ENCODE assay signal across 28 cellular contexts in genomic region chr5:40572359-40572758, GRCh38.
DNase-seq lines count a peak whose midpoint lies in the region; ATAC-seq and TF ChIP-seq lines count a peak whose summit lies in the region.
"Had no signal": no experiment of that assay in that cellular context is flagged by ENCODE, and none has a peak within 500 bp of the region (broad histone marks: within the 10 kb centered on the region; RNA-seq: fewer than 3 reads in every experiment).

No MANE protein-coding gene starts in this region.

- DNase-seq in brain microvascular endothelial cell, result no peak
- DNase-seq in heart left ventricle, result peak in 1 of 5 donors; percentile 16
- DNase-seq in NCI-H82 treated with DMSO at 0.1 percent for 48 hours (lab: John Stamatoyannopoulos, UW; ENCODE audit: unreplicated experiment), result no peak
- no peak for DNase-seq in dermis blood vessel endothelial cell
- no peak for DNase-seq in ecto neural progenitor cell (ENCODE audit: low spot score)
- DNase-seq: activated CD4-positive, alpha-beta T cell treated with anti-CD3 and anti-CD28 coated beads for 48 hours; activated CD8-positive, alpha-beta memory T cell treated with anti-CD3 and anti-CD28 coated beads for 24 hours; effector CD8-positive, alpha-beta T cell; NCI-H1436 treated with DMSO at 0.1 percent for 48 hours; NCI-H2081 treated with DMSO at 0.1 percent for 48 hours; NCI-H2227 treated with DMSO at 0.1 percent for 48 hours; NCI-H526 treated with DMSO at 0.1 percent for 48 hours; nephron progenitor cell; ovary; retina; stimulated activated CD4-positive, alpha-beta T cell treated with anti-CD3 and anti-CD28 coated beads, Interleukin-12 subunit alpha, Interleukin-12 subunit beta, amount 100 ng/mL, for 4 hours; stimulated activated CD4-positive, alpha-beta T cell treated with anti-CD3 and anti-CD28 coated beads, Interleukin-2, amount 100 ng/mL, for 48 hours; T1000; thyroid gland; WERI-Rb-1 had no signal

- H3K9me3 ChIP-seq in heart left ventricle, result no peaks in the 10 kb centered on the region
- H3K9me3 ChIP-seq: BLaER1 treated with 17β-estradiol and CSF1 and Interleukin-3, amounts not matched to agents 10 nM and 100 nM; breast epithelium; mucosa of descending colon; ovary; thyroid gland had no signal

- H3K27ac Mint-ChIP-seq in nephron, result peak overlapping the region; percentile 32 to 82 (median 81)
- H3K27ac Mint-ChIP-seq: activated naive CD4-positive, alpha-beta T cell treated with anti-CD3 and anti-CD28 coated beads, Interleukin-2, amount 50 U/mL, for 72 hours; nephron progenitor cell had no signal

- no peaks in the 10 kb centered on the region for H3K36me3 Mint-ChIP-seq in nephron (ENCODE audit: low read depth)

- TF ChIP-seq CTCF in brain microvascular endothelial cell (IDR thresholded peaks at IDR 0.05; ENCODE audit: low read depth, low read length, missing control alignments), result no peak
- TF ChIP-seq CTCF in heart left ventricle (IDR thresholded peaks at IDR 0.05), result no peak
- TF ChIP-seq CTCF in nephron (IDR thresholded peaks at IDR 0.05; ENCODE audit: unreplicated experiment in 3 of 3), result no peak

- intact Hi-C loops in heart left ventricle (cut with DNase I), result loop anchor here in 4 of 10 donors (5.0 to 10.0 kb wide), 3 partner anchors 102 to 112 kb away; partner anchors contain the start of gene PTGER4 (in 2 of the 4)

- H3K4me3 ChIP-seq in brain microvascular endothelial cell (ENCODE audit: low read depth, low read length) (no peak overlapping the region), heart left ventricle (no peak overlapping the region)
- H3K4me3 ChIP-seq: BLaER1 treated with 17β-estradiol and CSF1 and Interleukin-3, amounts not matched to agents 10 nM and 100 nM; breast epithelium; mucosa of descending colon; ovary; thyroid gland had no signal

- ATAC-seq in heart left ventricle, result peak in 2 of 4 donors; percentile 48 to 63
- no peak for ATAC-seq in HG03280 (IDR thresholded peaks at IDR 0.05; ENCODE audit: unreplicated experiment)
- ATAC-seq: activated naive CD4-positive, alpha-beta T cell treated with anti-CD3 and anti-CD28 coated beads, Interleukin-2, amount 50 U/mL, for 72 hours; HCT116; mucosa of descending colon; Panc1 had no signal

- TF ChIP-seq POLR2A in heart left ventricle (IDR thresholded peaks at IDR 0.05), result no peak

- H3K4me1 ChIP-seq in heart left ventricle, result peaks cover 0 to 21% (median 0%) of the 10 kb centered on the region in 12 donors
- H3K4me1 ChIP-seq: breast epithelium, thyroid gland had no signal

- H3K4me1 Mint-ChIP-seq in nephron, result peaks cover 20% of the 10 kb centered on the region

- in situ Hi-C loops in brain microvascular endothelial cell (cut with HindIII; ENCODE audit: low pct_ligation_motif_present, low sequenced_read_pairs), result no loop called here

- no peaks in the 10 kb centered on the region for H3K36me3 ChIP-seq in brain microvascular endothelial cell (replicated peaks)
- H3K36me3 ChIP-seq in heart left ventricle, result no peaks in the 10 kb centered on the region
- H3K36me3 ChIP-seq: BLaER1 treated with 17β-estradiol and CSF1 and Interleukin-3, amounts not matched to agents 10 nM and 100 nM; breast epithelium; ovary; thyroid gland; WERI-Rb-1 had no signal

- H3K4me3 Mint-ChIP-seq in nephron, result no peak overlapping the region
- H3K4me3 Mint-ChIP-seq: nephron progenitor cell had no signal

- H3K9me3 Mint-ChIP-seq in nephron, result no peaks in the 10 kb centered on the region
- H3K9me3 Mint-ChIP-seq: nephron progenitor cell had no signal

- 68 to 77% (median 71%) methylated on average over 6 of the region's 6 CpGs for WGBS in heart left ventricle, 4 donors

- H3K27me3 Mint-ChIP-seq in nephron (ENCODE audit: low read depth), result no peaks in the 10 kb centered on the region

- H3K27me3 ChIP-seq in brain microvascular endothelial cell (replicated peaks), result no peaks in the 10 kb centered on the region
- no peaks in the 10 kb centered on the region for H3K27me3 ChIP-seq in heart left ventricle
- H3K27me3 ChIP-seq: BLaER1 treated with 17β-estradiol and CSF1 and Interleukin-3, amounts not matched to agents 10 nM and 100 nM; breast epithelium; ovary; thyroid gland had no signal

- peak overlapping the region; percentile 8 for H3K27ac ChIP-seq in brain microvascular endothelial cell
- H3K27ac ChIP-seq in heart left ventricle, result peak overlapping the region in 10 of 12 donors; percentile 1 to 80 (median 60)
- H3K27ac ChIP-seq: ovary, thyroid gland, WERI-Rb-1 had no signal
